ENCODE assay signal across 27 cellular contexts in genomic region chr20:13392391-13392790, GRCh38.
"Had no signal": no experiment of that assay in that cellular context is flagged by ENCODE, and none has a peak within 500 bp of the region (broad histone marks: within the 10 kb centered on the region; RNA-seq: fewer than 3 reads in every experiment).

No MANE protein-coding gene starts in this region.

- H3K4me1 ChIP-seq: ascending aorta had no signal

- H3K9me3 ChIP-seq: ascending aorta had no signal

- H3K27me3 ChIP-seq: ascending aorta had no signal

- FAIRE-seq: colon had no signal

- DNase-seq: activated CD4-positive, alpha-beta memory T cell treated with anti-CD3 and anti-CD28 coated beads, Interleukin-2, amount 10 ng/mL, durations not matched to agents 7 days and 5 days; activated CD4-positive, alpha-beta T cell treated with anti-CD3 and anti-CD28 coated beads for 1 hour; activated CD4-positive, alpha-beta T cell treated with anti-CD3 and anti-CD28 coated beads for 36 hours; activated CD4-positive, alpha-beta T cell treated with anti-CD3 and anti-CD28 coated beads for 48 hours; activated CD4-positive, alpha-beta T cell treated with anti-CD3 and anti-CD28 coated beads, Interleukin-2, amount 10 ng/mL, durations not matched to agents 7 days and 5 days; activated CD4-positive, alpha-beta T cell treated with anti-CD3 and anti-CD28 coated beads, Interleukin-2, amount 50 U/mL, for 48 hours; activated CD4-positive, CD25-positive, alpha-beta regulatory T cell; activated CD8-positive, alpha-beta memory T cell treated with anti-CD3 and anti-CD28 coated beads for 24 hours; activated CD8-positive, alpha-beta memory T cell treated with anti-CD3 and anti-CD28 coated beads, Interleukin-2, amount 10 ng/mL, durations not matched to agents 7 days and 5 days; activated CD8-positive, alpha-beta memory T cell treated with anti-CD3 and anti-CD28 coated beads, Interleukin-2, amount 50 U/mL, for 48 hours; activated CD8-positive, alpha-beta T cell treated with anti-CD3 and anti-CD28 coated beads, Interleukin-2, amount 10 ng/mL, durations not matched to agents 7 days and 5 days; activated effector memory CD4-positive, alpha-beta T cell treated with Interleukin-2 at 50 U/mL for 16 hours; activated gamma-delta T cell; activated naive CD4-positive, alpha-beta T cell treated with anti-CD3 and anti-CD28 coated beads, Interleukin-2, amount 10 ng/mL, durations not matched to agents 7 days and 5 days; activated naive CD4-positive, alpha-beta T cell treated with Interleukin-2 at 50 U/mL for 16 hours; activated naive CD8-positive, alpha-beta T cell treated with anti-CD3 and anti-CD28 coated beads, Interleukin-2, amount 10 ng/mL, durations not matched to agents 7 days and 5 days; activated naive CD8-positive, alpha-beta T cell treated with anti-CD3 and anti-CD28 coated beads, Interleukin-2, amount 50 U/mL, for 24 hours; activated T-cell treated with anti-CD3 and anti-CD28 coated beads, Interleukin-2, amount 50 U/mL, for 24 hours; activated T-cell treated with anti-CD3 and anti-CD28 coated beads, Interleukin-2, amount 50 U/mL, for 48 hours; amygdala; anterior cingulate cortex; central memory CD4-positive, alpha-beta T cell; T-helper 2 cell; T-helper 9 cell; WERI-Rb-1 had no signal

- H3K27ac ChIP-seq: ascending aorta, WERI-Rb-1 had no signal

- H3K4me3 ChIP-seq: ascending aorta had no signal
